1 cellular context compared by ENCODE assay signal in genomic region chr11:65961267-65962135, GRCh38.
TF ChIP-seq lines count a peak whose summit lies in the region.

A gene with protein sequence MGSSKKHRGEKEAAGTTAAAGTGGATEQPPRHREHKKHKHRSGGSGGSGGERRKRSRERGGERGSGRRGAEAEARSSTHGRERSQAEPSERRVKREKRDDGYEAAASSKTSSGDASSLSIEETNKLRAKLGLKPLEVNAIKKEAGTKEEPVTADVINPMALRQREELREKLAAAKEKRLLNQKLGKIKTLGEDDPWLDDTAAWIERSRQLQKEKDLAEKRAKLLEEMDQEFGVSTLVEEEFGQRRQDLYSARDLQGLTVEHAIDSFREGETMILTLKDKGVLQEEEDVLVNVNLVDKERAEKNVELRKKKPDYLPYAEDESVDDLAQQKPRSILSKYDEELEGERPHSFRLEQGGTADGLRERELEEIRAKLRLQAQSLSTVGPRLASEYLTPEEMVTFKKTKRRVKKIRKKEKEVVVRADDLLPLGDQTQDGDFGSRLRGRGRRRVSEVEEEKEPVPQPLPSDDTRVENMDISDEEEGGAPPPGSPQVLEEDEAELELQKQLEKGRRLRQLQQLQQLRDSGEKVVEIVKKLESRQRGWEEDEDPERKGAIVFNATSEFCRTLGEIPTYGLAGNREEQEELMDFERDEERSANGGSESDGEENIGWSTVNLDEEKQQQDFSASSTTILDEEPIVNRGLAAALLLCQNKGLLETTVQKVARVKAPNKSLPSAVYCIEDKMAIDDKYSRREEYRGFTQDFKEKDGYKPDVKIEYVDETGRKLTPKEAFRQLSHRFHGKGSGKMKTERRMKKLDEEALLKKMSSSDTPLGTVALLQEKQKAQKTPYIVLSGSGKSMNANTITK (plus strand): TSS chr11:65961734. CDS start chr11:65961781, 47 bp downstream.

TF ChIP-seq in HepG2, 621 proteins besides CTCF, POLR2A, EP300 and RAD21 (continued from another document and continues in another):
- TF ChIP-seq ZNF281 (CRISPR knock-in tag; IDR thresholded peaks at IDR 0.05; ENCODE audit: borderline replicate concordance) (no peak; the same call in 1 of the 2 replicates), SMARCC2 (IDR thresholded peaks at IDR 0.05) (no peak), HMGXB4 (CRISPR knock-in tag; IDR thresholded peaks at IDR 0.05; ENCODE audit: borderline replicate concordance in 1 of 2, low read depth in 1 of 2) (peak; percentile 79 to 88; a peak in 2 of 4 replicates), MAFF (IDR thresholded peaks at IDR 0.05; ENCODE audit: low read depth, low read length) (no peak), ZC3H13 (CRISPR knock-in tag; IDR thresholded peaks at IDR 0.05) (no peak), HINFP (CRISPR knock-in tag; IDR thresholded peaks at IDR 0.05; ENCODE audit: low read depth) (no peak), MXD4 (CRISPR knock-in tag; IDR thresholded peaks at IDR 0.05) (peak; percentile 38; the same call in 1 of the 2 replicates), PAF1 (CRISPR knock-in tag; IDR thresholded peaks at IDR 0.05) (no peak), JARID2 (CRISPR knock-in tag; IDR thresholded peaks at IDR 0.05; ENCODE audit: insufficient replicate concordance) (no peak), ZNF614 (CRISPR knock-in tag; IDR thresholded peaks at IDR 0.05; ENCODE audit: borderline replicate concordance) (no peak), ZNF777 (CRISPR knock-in tag; IDR thresholded peaks at IDR 0.05) (peak; percentile 73; the same call in 1 of the 2 replicates), THRA (CRISPR knock-in tag; IDR thresholded peaks at IDR 0.05; ENCODE audit: borderline replicate concordance) (peak; percentile 37; the same call in 1 of the 2 replicates), NR0B2 (CRISPR knock-in tag; IDR thresholded peaks at IDR 0.05) (peak; percentile 84; the same call in 1 of the 2 replicates), BORCS8-MEF2B (CRISPR knock-in tag; IDR thresholded peaks at IDR 0.05) (no peak), ZNF136 (CRISPR knock-in tag; IDR thresholded peaks at IDR 0.05; ENCODE audit: low read depth) (0 out of 2 replicates have a peak, but pooled peaks have one; percentile 35), ZNF607 (CRISPR knock-in tag; IDR thresholded peaks at IDR 0.05; ENCODE audit: borderline replicate concordance) (no peak), ZBTB7A (CRISPR knock-in tag; IDR thresholded peaks at IDR 0.05) (no peak), ZNF883 (CRISPR knock-in tag; IDR thresholded peaks at IDR 0.05; ENCODE audit: not compliant biosample characterization) (peak; percentile 83), SNRNP70 (IDR thresholded peaks at IDR 0.05; ENCODE audit: low read depth, low read length) (no peak), ZNF580 (CRISPR knock-in tag; IDR thresholded peaks at IDR 0.05; ENCODE audit: borderline replicate concordance, low read depth) (peak; percentile 55; the same call in 1 of the 2 replicates), YY1 (IDR thresholded peaks at IDR 0.05; ENCODE audit: insufficient read depth, insufficient replicate concordance, low read depth, low read length) (peak; percentile 87), ZFP41 (CRISPR knock-in tag; IDR thresholded peaks at IDR 0.05; ENCODE audit: borderline replicate concordance) (no peak), SKI (IDR thresholded peaks at IDR 0.05; ENCODE audit: partially characterized antibody) (peak; percentile 44), MZF1 (CRISPR knock-in tag; IDR thresholded peaks at IDR 0.05; ENCODE audit: borderline replicate concordance) (no peak), ZNF674 (CRISPR knock-in tag; IDR thresholded peaks at IDR 0.05; ENCODE audit: low read depth) (no peak), NFKB2 (CRISPR knock-in tag; IDR thresholded peaks at IDR 0.05; ENCODE audit: borderline replicate concordance) (no peak; the same call in 1 of the 2 replicates), ZBTB42 (CRISPR knock-in tag; IDR thresholded peaks at IDR 0.05) (no peak), PHF8 (CRISPR knock-in tag; IDR thresholded peaks at IDR 0.05) (peak; percentile 82), ZZZ3 (CRISPR knock-in tag; IDR thresholded peaks at IDR 0.05; ENCODE audit: borderline replicate concordance) (peak; percentile 1; the same call in 1 of the 2 replicates), ZNF780A (CRISPR knock-in tag; IDR thresholded peaks at IDR 0.05) (peak; percentile 46; the same call in 1 of the 2 replicates), POLR2G (IDR thresholded peaks at IDR 0.05; ENCODE audit: low read depth, low read length) (peak; percentile 96), MTA1 (CRISPR knock-in tag; IDR thresholded peaks at IDR 0.05; ENCODE audit: borderline replicate concordance) (peak; percentile 41; the same call in 1 of the 2 replicates), ZNF773 (CRISPR knock-in tag; IDR thresholded peaks at IDR 0.05; ENCODE audit: borderline replicate concordance) (no peak), FOXA1 (IDR thresholded peaks at IDR 0.05) (no peak), FOXA1 (CRISPR knock-in tag; IDR thresholded peaks at IDR 0.05) (no peak), RCOR2 (CRISPR knock-in tag; IDR thresholded peaks at IDR 0.05) (peak; percentile 38; the same call in 1 of the 2 replicates), ZNF30 (CRISPR knock-in tag; IDR thresholded peaks at IDR 0.05) (no peak; the same call in 1 of the 2 replicates), GPN1 (CRISPR knock-in tag; IDR thresholded peaks at IDR 0.05; ENCODE audit: borderline replicate concordance) (no peak), GLI4 (CRISPR knock-in tag; IDR thresholded peaks at IDR 0.05; ENCODE audit: borderline replicate concordance) (peak; percentile 69; the same call in 1 of the 2 replicates), UBTF (CRISPR knock-in tag; IDR thresholded peaks at IDR 0.05) (peak; percentile 64; the same call in 1 of the 2 replicates), MEIS1 (CRISPR knock-in tag; IDR thresholded peaks at IDR 0.05; ENCODE audit: borderline replicate concordance) (no peak), CREM (IDR thresholded peaks at IDR 0.05) (peak; percentile 90), CREM (CRISPR knock-in tag; IDR thresholded peaks at IDR 0.05) (no peak), ZNF558 (CRISPR knock-in tag; IDR thresholded peaks at IDR 0.05; ENCODE audit: borderline replicate concordance) (no peak), SATB2 (CRISPR knock-in tag; IDR thresholded peaks at IDR 0.05) (no peak), PHF21A (CRISPR knock-in tag; IDR thresholded peaks at IDR 0.05) (peak; percentile 75; the same call in 1 of the 2 replicates)
- TF ChIP-seq, protein P1, sequence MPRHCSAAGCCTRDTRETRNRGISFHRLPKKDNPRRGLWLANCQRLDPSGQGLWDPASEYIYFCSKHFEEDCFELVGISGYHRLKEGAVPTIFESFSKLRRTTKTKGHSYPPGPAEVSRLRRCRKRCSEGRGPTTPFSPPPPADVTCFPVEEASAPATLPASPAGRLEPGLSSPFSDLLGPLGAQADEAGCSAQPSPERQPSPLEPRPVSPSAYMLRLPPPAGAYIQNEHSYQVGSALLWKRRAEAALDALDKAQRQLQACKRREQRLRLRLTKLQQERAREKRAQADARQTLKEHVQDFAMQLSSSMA (CRISPR knock-in tag; IDR thresholded peaks at IDR 0.05), result peak; percentile 57; the same call in 1 of the 2 replicates
- TF ChIP-seq, protein P2, sequence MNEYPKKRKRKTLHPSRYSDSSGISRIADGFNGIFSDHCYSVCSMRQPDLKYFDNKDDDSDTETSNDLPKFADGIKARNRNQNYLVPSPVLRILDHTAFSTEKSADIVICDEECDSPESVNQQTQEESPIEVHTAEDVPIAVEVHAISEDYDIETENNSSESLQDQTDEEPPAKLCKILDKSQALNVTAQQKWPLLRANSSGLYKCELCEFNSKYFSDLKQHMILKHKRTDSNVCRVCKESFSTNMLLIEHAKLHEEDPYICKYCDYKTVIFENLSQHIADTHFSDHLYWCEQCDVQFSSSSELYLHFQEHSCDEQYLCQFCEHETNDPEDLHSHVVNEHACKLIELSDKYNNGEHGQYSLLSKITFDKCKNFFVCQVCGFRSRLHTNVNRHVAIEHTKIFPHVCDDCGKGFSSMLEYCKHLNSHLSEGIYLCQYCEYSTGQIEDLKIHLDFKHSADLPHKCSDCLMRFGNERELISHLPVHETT (CRISPR knock-in tag; conservative IDR thresholded peaks at IDR 0.05), result peak; percentile 98
- TF ChIP-seq, protein P3, sequence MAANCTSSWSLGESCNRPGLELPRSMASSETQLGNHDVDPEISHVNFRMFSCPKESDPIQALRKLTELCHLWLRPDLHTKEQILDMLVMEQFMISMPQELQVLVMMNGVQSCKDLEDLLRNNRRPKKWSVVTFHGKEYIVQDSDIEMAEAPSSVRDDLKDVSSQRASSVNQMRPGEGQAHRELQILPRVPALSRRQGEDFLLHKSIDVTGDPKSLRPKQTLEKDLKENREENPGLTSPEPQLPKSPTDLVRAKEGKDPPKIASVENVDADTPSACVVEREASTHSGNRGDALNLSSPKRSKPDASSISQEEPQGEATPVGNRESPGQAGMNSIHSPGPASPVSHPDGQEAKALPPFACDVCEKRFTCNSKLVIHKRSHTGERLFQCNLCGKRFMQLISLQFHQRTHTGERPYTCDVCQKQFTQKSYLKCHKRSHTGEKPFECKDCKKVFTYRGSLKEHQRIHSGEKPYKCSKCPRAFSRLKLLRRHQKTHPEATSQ (CRISPR knock-in tag; IDR thresholded peaks at IDR 0.05; ENCODE audit: borderline replicate concordance), result 0 out of 2 replicates have a peak, but pooled peaks have one; percentile 30
